In the genomic region with DNA sequence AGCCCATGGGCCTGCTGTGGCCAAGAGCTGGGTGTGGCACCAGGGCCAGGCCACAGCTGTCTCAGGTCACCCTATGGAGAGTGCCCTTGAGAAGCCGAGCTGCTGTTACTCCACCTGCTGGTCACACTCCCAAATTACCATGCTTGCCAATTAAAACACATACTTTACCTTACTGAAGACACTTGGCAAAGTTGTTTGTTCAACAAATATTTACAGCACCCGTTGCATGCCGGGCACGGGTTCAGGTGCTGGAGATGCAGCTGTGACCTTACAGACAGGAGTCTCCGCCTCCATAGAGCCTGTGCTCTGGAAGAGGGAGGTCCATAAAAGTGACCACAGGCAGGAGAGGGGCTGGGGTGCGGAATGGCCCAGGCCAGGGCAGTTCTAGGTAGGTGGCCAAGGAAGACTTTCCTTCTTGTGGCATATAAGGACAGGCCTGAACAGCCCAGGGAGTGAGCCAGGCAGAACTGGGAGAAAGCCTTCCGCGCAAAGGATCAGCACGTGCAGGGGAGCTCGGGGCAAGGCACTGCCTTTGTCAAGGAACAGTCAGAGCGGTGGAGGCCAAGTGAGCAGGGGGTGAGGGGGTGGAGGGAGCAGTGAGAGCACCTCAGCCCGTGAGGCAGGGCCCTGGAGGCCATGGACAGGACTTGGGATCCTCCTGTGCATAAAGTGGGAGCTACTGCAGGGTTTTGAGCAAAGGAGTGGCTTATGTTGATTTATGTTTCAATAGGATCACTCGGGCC, we compare ENCODE assay signal across 8 cellular contexts. TPM values are rescaled to one million over a fixed set of nuclear protein-coding genes. Genes with fewer than 3 reads are reported as not detected.
DNase-seq lines count a peak whose midpoint lies in the region; ATAC-seq, FAIRE-seq and TF ChIP-seq lines count a peak whose summit lies in the region.

No MANE protein-coding gene starts in this region.

- H3K4me1 Mint-ChIP-seq in Caco-2 (ENCODE audit: low read depth, unreplicated experiment), result no peaks in the 10 kb centered on the region
- H3K4me1 Mint-ChIP-seq in activated CD4-positive, alpha-beta T cell treated with anti-CD3 and anti-CD28 coated beads, Interleukin-2, amount 10 ng/mL, durations not matched to agents 24 days and 14 days, result peaks cover 2% of the 10 kb centered on the region
- peaks cover 0 to 4% (median 0%) of the 10 kb centered on the region in 7 donors for H3K4me1 Mint-ChIP-seq in naive thymus-derived CD4-positive, alpha-beta T cell

- no peaks in the 10 kb centered on the region for H3K27me3 Mint-ChIP-seq in Caco-2 (ENCODE audit: insufficient read depth, unreplicated experiment)
- no peaks in the 10 kb centered on the region for H3K27me3 Mint-ChIP-seq in activated CD4-positive, alpha-beta T cell treated with anti-CD3 and anti-CD28 coated beads, Interleukin-2, amount 10 ng/mL, durations not matched to agents 24 days and 14 days
- H3K27me3 Mint-ChIP-seq in naive thymus-derived CD4-positive, alpha-beta T cell, result no peaks in the 10 kb centered on the region

- no peak overlapping the region for H3K4me3 Mint-ChIP-seq in Caco-2 (ENCODE audit: unreplicated experiment)
- H3K4me3 Mint-ChIP-seq in activated CD4-positive, alpha-beta T cell treated with anti-CD3 and anti-CD28 coated beads, Interleukin-2, amount 10 ng/mL, durations not matched to agents 24 days and 14 days, result no peak overlapping the region
- no peak overlapping the region for H3K4me3 Mint-ChIP-seq in naive thymus-derived CD4-positive, alpha-beta T cell

- ATAC-seq in naive thymus-derived CD4-positive, alpha-beta T cell, result peak; percentile 80
- ATAC-seq in GM19328 (IDR thresholded peaks at IDR 0.05; ENCODE audit: unreplicated experiment), result no peak

- no peaks in the 10 kb centered on the region for H3K36me3 ChIP-seq in Caco-2 (ENCODE audit: control insufficient read depth, insufficient read depth, low read length)
- H3K36me3 ChIP-seq in naive thymus-derived CD4-positive, alpha-beta T cell (ENCODE audit: control insufficient read depth in 2 of 3, insufficient read depth in 3 of 3, low read length in 3 of 3), result peaks cover 8 to 78% (median 15%) of the 10 kb centered on the region in 3 experiments

- no peak overlapping the region for H3K4me3 ChIP-seq in Caco-2 (ENCODE audit: low read depth, low read length)
- H3K4me3 ChIP-seq in naive thymus-derived CD4-positive, alpha-beta T cell (ENCODE audit: low read length), result no peak overlapping the region

- BruUV-seq in Caco-2 (replicated peaks; lab: Mats Ljungman, UMichigan), result no TSS peak

- peaks cover 40% of the 10 kb centered on the region for H3K36me3 Mint-ChIP-seq in Caco-2 (ENCODE audit: insufficient read depth, unreplicated experiment)
- H3K36me3 Mint-ChIP-seq in activated CD4-positive, alpha-beta T cell treated with anti-CD3 and anti-CD28 coated beads, Interleukin-2, amount 10 ng/mL, durations not matched to agents 24 days and 14 days (ENCODE audit: low read depth), result peaks cover 74% of the 10 kb centered on the region
- H3K36me3 Mint-ChIP-seq in naive thymus-derived CD4-positive, alpha-beta T cell, result peaks cover 37 to 71% (median 56%) of the 10 kb centered on the region in 5 donors

- H3K9me3 ChIP-seq in Caco-2, result no peaks in the 10 kb centered on the region
- H3K9me3 ChIP-seq in naive thymus-derived CD4-positive, alpha-beta T cell (ENCODE audit: control insufficient read depth in 2 of 3, low read length in 3 of 3), result no peaks in the 10 kb centered on the region

- no peak for TF ChIP-seq POLR2A in H54 (IDR thresholded peaks at IDR 0.05; ENCODE audit: low read depth, low read length)
- no peak for TF ChIP-seq POLR2A in erythroblast (IDR thresholded peaks at IDR 0.05; ENCODE audit: low read length)

- peak; percentile 60 for FAIRE-seq in H54 (lab: Jason Lieb, UNC)

- POLR2A ChIA-PET in Caco-2 (lab: Charles Lee), result no interaction called here
- POLR2A ChIA-PET in naive thymus-derived CD4-positive, alpha-beta T cell (lab: Charles Lee), result no interaction called here

- intact Hi-C loops in Caco-2 (cut with micrococcal nuclease; ENCODE audit: unreplicated experiment), result loop anchor here (1.0 kb wide), 1 partner anchor 263 kb away; no protein-coding TSS in a partner anchor
- intact Hi-C loops in activated CD4-positive, alpha-beta T cell treated with anti-CD3 and anti-CD28 coated beads, Interleukin-2, amount 10 ng/mL, durations not matched to agents 24 days and 14 days (cut with micrococcal nuclease), result loop anchor here (2.0 kb wide), 1 partner anchor 194 kb away; no protein-coding TSS in a partner anchor
- intact Hi-C loops in naive thymus-derived CD4-positive, alpha-beta T cell (cut with micrococcal nuclease), result loop anchor here (1.0 kb wide), 3 partner anchors 102 to 263 kb away; no protein-coding TSS in a partner anchor

- peak; percentile 54 to 56 for TF ChIP-seq CTCF in Caco-2 (IDR thresholded peaks at IDR 0.05; ENCODE audit: insufficient read depth in 1 of 2, low read depth in 1 of 2, low read length in 1 of 2, severe bottlenecking in 1 of 2, unreplicated experiment in 1 of 2)

- no peaks in the 10 kb centered on the region for H3K9me3 Mint-ChIP-seq in Caco-2 (ENCODE audit: unreplicated experiment)
- H3K9me3 Mint-ChIP-seq in activated CD4-positive, alpha-beta T cell treated with anti-CD3 and anti-CD28 coated beads, Interleukin-2, amount 10 ng/mL, durations not matched to agents 24 days and 14 days, result no peaks in the 10 kb centered on the region
- peaks cover 0 to 3% (median 0%) of the 10 kb centered on the region in 11 donors for H3K9me3 Mint-ChIP-seq in naive thymus-derived CD4-positive, alpha-beta T cell

- H3K27ac ChIP-seq in naive thymus-derived CD4-positive, alpha-beta T cell (ENCODE audit: low read depth, low read length), result no peak overlapping the region

- no peak overlapping the region for H3K27ac Mint-ChIP-seq in Caco-2 (ENCODE audit: unreplicated experiment)
- no peak overlapping the region for H3K27ac Mint-ChIP-seq in activated CD4-positive, alpha-beta T cell treated with anti-CD3 and anti-CD28 coated beads, Interleukin-2, amount 10 ng/mL, durations not matched to agents 24 days and 14 days
- peak overlapping the region in 6 of 9 donors; percentile 21 to 82 (median 62) for H3K27ac Mint-ChIP-seq in naive thymus-derived CD4-positive, alpha-beta T cell

- CTCF ChIA-PET in Caco-2 (lab: Charles Lee), result interaction anchor here (0.6 to 1.4 kb wide), 5 partner anchors 170 to 262 kb away, joined by 3 to 13 read pairs (median 4); no protein-coding TSS in a partner anchor
- CTCF ChIA-PET in naive thymus-derived CD4-positive, alpha-beta T cell (lab: Charles Lee), result interaction anchor here (0.7 to 1.2 kb wide), 3 partner anchors 29 to 262 kb away, joined by 3 to 4 read pairs (median 3); no protein-coding TSS in a partner anchor

- DNase-seq in Caco-2 (peak; percentile 60 to 61), H54 (ENCODE audit: insufficient read length, low spot score) (peak; percentile 53), NCI-H345 treated with DMSO at 0.1 percent for 48 hours (lab: John Stamatoyannopoulos, UW; ENCODE audit: unreplicated experiment) (peak; percentile 27), erythroblast (lab: John Stamatoyannopoulos, UW) (peak; percentile 59 to 73), ureter (ENCODE audit: low spot score) (peak; percentile 58)
- DNase-seq in activated CD4-positive, alpha-beta T cell treated with anti-CD3 and anti-CD28 coated beads, Interleukin-2, amount 10 ng/mL, durations not matched to agents 24 days and 14 days, result peak; percentile 83
- peak in 7 of 9 donors; percentile 13 to 37 (median 26) for DNase-seq in naive thymus-derived CD4-positive, alpha-beta T cell

- H3K4me1 ChIP-seq in Caco-2, result no peaks in the 10 kb centered on the region
- no peaks in the 10 kb centered on the region for H3K4me1 ChIP-seq in naive thymus-derived CD4-positive, alpha-beta T cell (ENCODE audit: control insufficient read depth in 2 of 2, insufficient read depth in 2 of 2, low read length in 2 of 2)

- no peaks in the 10 kb centered on the region for H3K27me3 ChIP-seq in Caco-2 (replicated peaks; ENCODE audit: control insufficient read depth, insufficient read depth, low read length)
- H3K27me3 ChIP-seq in naive thymus-derived CD4-positive, alpha-beta T cell (ENCODE audit: control insufficient read depth in 2 of 2, insufficient read depth in 2 of 2, low read length in 2 of 2), result no peaks in the 10 kb centered on the region

RNA-seq across cellular contexts. Expression of a gene that starts 23.6 kb away (rescaled TPM):
- total RNA-seq in Caco-2 (2022), result 0.14 TPM in 1 of 2 replicates, not detected in the other
- 0.42 and 0.57 TPM in 2 replicates for total RNA-seq in activated CD4-positive, alpha-beta T cell treated with anti-CD3 and anti-CD28 coated beads, Interleukin-2, amount 10 ng/mL, durations not matched to agents 24 days and 14 days
- total RNA-seq in naive thymus-derived CD4-positive, alpha-beta T cell, result 1 to 10 TPM in 3 of 5 experiments, under 1 TPM in 2; 0.60 to 3.1 (median 1.0) TPM
- polyA plus RNA-seq in naive thymus-derived CD4-positive, alpha-beta T cell, result under 1 TPM in 1 of 2 donors, not detected in 1; 0.06 TPM
- total RNA-seq in ureter, result 1.5 TPM

Comparison
In these comparisons a context has a peak if more than half of its experiments do, and no peak if none do; other contexts are left out.
1. DNase-seq: peak in every context shown above with its lines; median percentile 83 in activated CD4-positive, alpha-beta T cell treated with anti-CD3 and anti-CD28 coated beads, Interleukin-2, amount 10 ng/mL, durations not matched to agents 24 days and 14 days; 66 in erythroblast; 60 in Caco-2; 58 in ureter; 53 in H54; 27 in NCI-H345 treated with DMSO at 0.1 percent for 48 hours; 26 in naive thymus-derived CD4-positive, alpha-beta T cell.
2. H3K27ac Mint-ChIP-seq: peak in naive thymus-derived CD4-positive, alpha-beta T cell (6 of 9); none in Caco-2 (single experiment) and activated CD4-positive, alpha-beta T cell treated with anti-CD3 and anti-CD28 coated beads, Interleukin-2, amount 10 ng/mL, durations not matched to agents 24 days and 14 days (single experiment).